Comparison of ENCODE assay signal across 1 cellular context in genomic region chr3:134359121-134360010, GRCh38.
TF ChIP-seq lines count a peak whose summit lies in the region.

No MANE protein-coding gene starts in this region.

TF ChIP-seq in H1, 55 proteins besides CTCF, POLR2A, EP300 and RAD21 (continued from another document):
- TF ChIP-seq ATF3 (IDR thresholded peaks at IDR 0.05; ENCODE audit: insufficient read depth, low read depth, low read length), result no peak
- TF ChIP-seq SUZ12 (IDR thresholded peaks at IDR 0.05; ENCODE audit: low read length), result no peak
- TF ChIP-seq, protein P1, sequence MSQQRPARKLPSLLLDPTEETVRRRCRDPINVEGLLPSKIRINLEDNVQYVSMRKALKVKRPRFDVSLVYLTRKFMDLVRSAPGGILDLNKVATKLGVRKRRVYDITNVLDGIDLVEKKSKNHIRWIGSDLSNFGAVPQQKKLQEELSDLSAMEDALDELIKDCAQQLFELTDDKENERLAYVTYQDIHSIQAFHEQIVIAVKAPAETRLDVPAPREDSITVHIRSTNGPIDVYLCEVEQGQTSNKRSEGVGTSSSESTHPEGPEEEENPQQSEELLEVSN (IDR thresholded peaks at IDR 0.05), result no peak
- TF ChIP-seq JUND (IDR thresholded peaks at IDR 0.05; ENCODE audit: low read length), result no peak
- TF ChIP-seq JUN (IDR thresholded peaks at IDR 0.05; ENCODE audit: low read depth, low read length), result no peak
- no peak for TF ChIP-seq ATF2 (IDR thresholded peaks at IDR 0.05; ENCODE audit: low read length)
- TF ChIP-seq CTBP2 (IDR thresholded peaks at IDR 0.05; ENCODE audit: borderline replicate concordance, insufficient read depth, insufficient read length, low read length), result no peak
- TF ChIP-seq TEAD4 (IDR thresholded peaks at IDR 0.05; ENCODE audit: low read depth, low read length), result no peak
- TF ChIP-seq BRCA1 (IDR thresholded peaks at IDR 0.05; ENCODE audit: low read depth, low read length), result no peak
- TF ChIP-seq CHD2 (IDR thresholded peaks at IDR 0.05; ENCODE audit: low read length), result no peak
